Comparison of ENCODE assay signal across 8 cellular contexts in genomic region chrX:154515803-154516654, GRCh38. TPM values are rescaled to one million over a fixed set of nuclear protein-coding genes. Genes with fewer than 3 reads are reported as not detected.
A peak's percentile ranks its signal among the peaks of the same experiment; 100 is the strongest.
DNase-seq lines count a peak whose midpoint lies in the region; ATAC-seq and TF ChIP-seq lines count a peak whose summit lies in the region.

TSS of gene FAM3A (minus strand) at chrX:154516232. CDS start at chrX:154515772, 460 bp downstream.

- no peaks in the 10 kb centered on the region for H3K27me3 Mint-ChIP-seq in activated CD4-positive, alpha-beta T cell treated with anti-CD3 and anti-CD28 coated beads for 36 hours

- H3K4me1 Mint-ChIP-seq in activated CD4-positive, alpha-beta T cell treated with anti-CD3 and anti-CD28 coated beads for 36 hours: peaks cover 31% of the 10 kb centered on the region

- DNase-seq in BE2C (peak; percentile 96), GM19238 (ENCODE audit: insufficient read length, low spot score) (peak; percentile 70), NCI-H510A treated with DMSO at 0.1 percent for 48 hours (lab: John Stamatoyannopoulos, UW) (peak; percentile 78), choroid plexus epithelial cell (ENCODE audit: low read depth) (peak; percentile 93), left colon (peak; percentile 91 to 94)
- DNase-seq in activated CD4-positive, alpha-beta T cell treated with anti-CD3 and anti-CD28 coated beads for 36 hours: peak; percentile 97
- DNase-seq in stimulated activated CD4-positive, alpha-beta T cell treated with anti-CD3 and anti-CD28 coated beads, Interleukin-1b, Interleukin-23, amount 100 ng/mL, for 24 hours (ENCODE audit: low read depth in 4 of 4, low spot score in 1 of 4): peak; percentile 79 to 87 (median 82)

- peak within 1 kb of the TSS; percentile 65 for H3K4me3 ChIP-seq in BE2C (ENCODE audit: low read depth, low read length)
- H3K4me3 ChIP-seq in choroid plexus epithelial cell (ENCODE audit: low read depth, low read length): peak within 1 kb of the TSS; percentile 67

- ATAC-seq in HG03432 (IDR thresholded peaks at IDR 0.05; ENCODE audit: unreplicated experiment) (peak; percentile 92), left colon (peak; percentile 81)
- peak; percentile 98 for ATAC-seq in activated CD4-positive, alpha-beta T cell treated with anti-CD3 and anti-CD28 coated beads for 36 hours

- H3K4me1 ChIP-seq in BE2C: no peaks in the 10 kb centered on the region

- no peak for TF ChIP-seq CTCF in BE2C (IDR thresholded peaks at IDR 0.05; ENCODE audit: low read depth, low read length)
- no peak for TF ChIP-seq CTCF in choroid plexus epithelial cell (conservative IDR thresholded peaks at IDR 0.05; ENCODE audit: low read depth, low read length)

- H3K4me3 Mint-ChIP-seq in activated CD4-positive, alpha-beta T cell treated with anti-CD3 and anti-CD28 coated beads for 36 hours: peak within 1 kb of the TSS; percentile 81

- H3K9me3 ChIP-seq in BE2C: no peaks in the 10 kb centered on the region

- POLR2A ChIA-PET in activated CD4-positive, alpha-beta T cell treated with anti-CD3 and anti-CD28 coated beads for 36 hours (lab: Charles Lee): no interaction called here

- CTCF ChIA-PET in activated CD4-positive, alpha-beta T cell treated with anti-CD3 and anti-CD28 coated beads for 36 hours (lab: Charles Lee): interaction anchor here (1.5 kb wide), 1 partner anchor 11 kb away, joined by 5 read pairs; no protein-coding TSS in a partner anchor

- no peaks in the 10 kb centered on the region for H3K9me3 Mint-ChIP-seq in activated CD4-positive, alpha-beta T cell treated with anti-CD3 and anti-CD28 coated beads for 36 hours (ENCODE audit: low read depth)

- no peaks in the 10 kb centered on the region for H3K36me3 ChIP-seq in BE2C

- no peaks in the 10 kb centered on the region for H3K27me3 ChIP-seq in BE2C

- H3K27ac Mint-ChIP-seq in activated CD4-positive, alpha-beta T cell treated with anti-CD3 and anti-CD28 coated beads for 36 hours: peak within 1 kb of the TSS; percentile 90

- peaks cover 9% of the 10 kb centered on the region for H3K36me3 Mint-ChIP-seq in activated CD4-positive, alpha-beta T cell treated with anti-CD3 and anti-CD28 coated beads for 36 hours (ENCODE audit: low read depth)

- intact Hi-C loops in activated CD4-positive, alpha-beta T cell treated with anti-CD3 and anti-CD28 coated beads for 36 hours (cut with DNase I, micrococcal nuclease): loop anchor here (1.0 to 2.0 kb wide), 14 partner anchors 26 to 722 kb away; partner anchors contain the start of genes IKBKG (in 2 of the 2), LAGE3 (in 2 of the 2), DKC1 (in 1 of the 2) and G6PD (in 1 of the 2)
- intact Hi-C loops in left colon (cut with DNase I, micrococcal nuclease): no loop called here

RNA-seq across cellular contexts. Expression of gene FAM3A, which starts in this region (rescaled TPM):
- polyA plus RNA-seq in BE2C (2012; ENCODE audit: insufficient read depth, insufficient read length, low read depth): 29.7 TPM
- 10 to 100 TPM; 27.6 to 30.5 TPM for total RNA-seq in activated CD4-positive, alpha-beta T cell treated with anti-CD3 and anti-CD28 coated beads for 36 hours
- total RNA-seq in left colon: 10 to 100 TPM; 64.3 to 75.0 TPM

Comparison
In these comparisons a context has a peak if more than half of its experiments do, and no peak if none do; other contexts are left out.
1. Peak in every context shown above with its lines: DNase-seq, ATAC-seq and H3K4me3 ChIP-seq.
2. intact Hi-C loops: an anchor here in activated CD4-positive, alpha-beta T cell treated with anti-CD3 and anti-CD28 coated beads for 36 hours (1.0 to 2.0 kb wide); none called in left colon.